Comparison of ENCODE assay signal across 1 cellular context in the genomic region with DNA sequence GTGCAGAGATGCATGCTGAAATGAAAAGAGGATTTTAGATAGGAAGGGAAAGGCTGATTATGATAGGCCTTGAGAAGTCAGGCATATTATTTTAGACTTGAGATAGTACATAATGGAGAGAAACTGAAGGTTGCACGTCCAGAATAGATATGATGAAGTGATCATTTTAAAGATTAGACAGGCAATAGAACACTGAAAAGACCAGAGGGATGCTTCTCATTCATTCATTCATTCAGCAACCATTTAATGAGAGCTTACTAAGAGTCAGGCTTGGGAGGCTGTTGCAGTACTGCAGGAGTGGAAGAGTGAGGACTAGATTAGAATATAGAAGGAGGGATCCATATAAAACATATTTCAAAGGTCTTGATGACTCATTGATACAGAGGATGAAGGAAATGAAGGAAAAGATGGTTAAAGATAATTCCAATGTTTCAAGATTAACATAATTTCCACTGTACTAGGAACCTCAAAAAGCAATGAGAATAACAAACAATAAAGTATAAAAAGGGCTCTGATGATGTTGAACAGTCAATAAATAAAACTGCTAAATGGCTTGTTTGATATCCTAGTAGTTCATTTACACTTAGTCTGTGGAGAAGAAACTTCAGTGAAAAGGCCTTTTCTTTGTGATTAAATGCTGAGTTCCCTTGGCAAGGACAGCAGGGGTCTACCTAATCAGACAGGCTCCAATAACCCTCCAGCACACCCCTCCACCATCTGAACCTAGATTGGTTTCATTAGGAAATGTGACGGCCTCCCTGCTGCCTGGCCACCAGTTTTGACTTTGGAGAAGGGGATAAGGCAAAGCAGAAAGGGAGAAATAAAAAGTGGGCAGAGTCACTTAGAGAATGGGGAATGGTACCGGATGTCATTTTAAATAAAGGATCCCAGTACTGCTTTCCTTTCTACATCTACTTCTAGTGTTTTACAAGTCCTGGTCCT.
A peak's percentile ranks its signal among the peaks of the same experiment; 100 is the strongest.
TF ChIP-seq lines count a peak whose summit lies in the region.

No MANE protein-coding gene starts in this region.

TF ChIP-seq in HepG2, 621 proteins besides CTCF, POLR2A, EP300 and RAD21:
- TF ChIP-seq ZSCAN21 (CRISPR knock-in tag; IDR thresholded peaks at IDR 0.05; ENCODE audit: borderline replicate concordance) (no peak), MTERF4 (CRISPR knock-in tag; IDR thresholded peaks at IDR 0.05) (no peak), ZSCAN22 (CRISPR knock-in tag; IDR thresholded peaks at IDR 0.05) (peak; percentile 79; the same call in 1 of the 2 replicates), MBD4 (IDR thresholded peaks at IDR 0.05; ENCODE audit: borderline replicate concordance, low read length) (0 out of 2 replicates have a peak, but pooled peaks have one; percentile 3)
- TF ChIP-seq, protein P1, sequence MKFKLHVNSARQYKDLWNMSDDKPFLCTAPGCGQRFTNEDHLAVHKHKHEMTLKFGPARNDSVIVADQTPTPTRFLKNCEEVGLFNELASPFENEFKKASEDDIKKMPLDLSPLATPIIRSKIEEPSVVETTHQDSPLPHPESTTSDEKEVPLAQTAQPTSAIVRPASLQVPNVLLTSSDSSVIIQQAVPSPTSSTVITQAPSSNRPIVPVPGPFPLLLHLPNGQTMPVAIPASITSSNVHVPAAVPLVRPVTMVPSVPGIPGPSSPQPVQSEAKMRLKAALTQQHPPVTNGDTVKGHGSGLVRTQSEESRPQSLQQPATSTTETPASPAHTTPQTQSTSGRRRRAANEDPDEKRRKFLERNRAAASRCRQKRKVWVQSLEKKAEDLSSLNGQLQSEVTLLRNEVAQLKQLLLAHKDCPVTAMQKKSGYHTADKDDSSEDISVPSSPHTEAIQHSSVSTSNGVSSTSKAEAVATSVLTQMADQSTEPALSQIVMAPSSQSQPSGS (CRISPR knock-in tag; IDR thresholded peaks at IDR 0.05), result no peak
- TF ChIP-seq, protein P2, sequence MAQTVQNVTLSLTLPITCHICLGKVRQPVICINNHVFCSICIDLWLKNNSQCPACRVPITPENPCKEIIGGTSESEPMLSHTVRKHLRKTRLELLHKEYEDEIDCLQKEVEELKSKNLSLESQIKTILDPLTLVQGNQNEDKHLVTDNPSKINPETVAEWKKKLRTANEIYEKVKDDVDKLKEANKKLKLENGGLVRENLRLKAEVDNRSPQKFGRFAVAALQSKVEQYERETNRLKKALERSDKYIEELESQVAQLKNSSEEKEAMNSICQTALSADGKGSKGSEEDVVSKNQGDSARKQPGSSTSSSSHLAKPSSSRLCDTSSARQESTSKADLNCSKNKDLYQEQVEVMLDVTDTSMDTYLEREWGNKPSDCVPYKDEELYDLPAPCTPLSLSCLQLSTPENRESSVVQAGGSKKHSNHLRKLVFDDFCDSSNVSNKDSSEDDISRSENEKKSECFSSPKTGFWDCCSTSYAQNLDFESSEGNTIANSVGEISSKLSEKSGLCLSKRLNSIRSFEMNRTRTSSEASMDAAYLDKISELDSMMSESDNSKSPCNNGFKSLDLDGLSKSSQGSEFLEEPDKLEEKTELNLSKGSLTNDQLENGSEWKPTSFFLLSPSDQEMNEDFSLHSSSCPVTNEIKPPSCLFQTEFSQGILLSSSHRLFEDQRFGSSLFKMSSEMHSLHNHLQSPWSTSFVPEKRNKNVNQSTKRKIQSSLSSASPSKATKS (CRISPR knock-in tag; IDR thresholded peaks at IDR 0.05), result peak; percentile 29; the same call in 1 of the 2 replicates
